1 cellular context compared by ENCODE assay signal in the genomic region with DNA sequence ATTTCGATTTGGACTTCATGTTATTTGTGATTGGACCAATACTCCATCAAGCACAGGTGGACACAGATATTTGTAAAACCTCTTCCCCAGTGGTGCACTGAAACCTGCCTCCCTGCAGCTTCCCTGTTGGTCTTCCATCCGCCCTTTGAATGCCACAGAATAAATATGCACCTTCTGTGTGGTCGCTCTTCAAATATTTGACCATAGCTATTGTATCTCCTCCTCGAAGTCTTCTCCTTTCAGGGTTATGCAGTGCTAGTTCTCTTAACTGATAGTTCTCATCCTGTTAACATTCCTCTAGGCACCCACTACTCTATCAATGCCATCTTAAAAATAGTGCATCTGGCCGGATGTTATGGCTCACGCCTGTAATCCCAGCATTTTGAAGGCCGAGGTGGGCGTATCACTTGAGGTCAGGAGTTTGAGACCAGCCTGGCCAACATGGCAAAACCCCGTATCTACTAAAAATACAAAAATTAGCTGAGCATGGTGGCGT.
TF ChIP-seq lines count a peak whose summit lies in the region.

No MANE protein-coding gene starts in this region.

TF ChIP-seq in HepG2, 621 proteins besides CTCF, POLR2A, EP300 and RAD21 (continued from another document and continues in another):
- TF ChIP-seq ZNF564 (CRISPR knock-in tag; IDR thresholded peaks at IDR 0.05), result 0 out of 2 replicates have a peak, but pooled peaks have one; percentile 38
- peak; percentile 53; the same call in 1 of the 2 replicates for TF ChIP-seq ZBTB4 (CRISPR knock-in tag; IDR thresholded peaks at IDR 0.05; ENCODE audit: borderline replicate concordance)
- no peak for TF ChIP-seq TFDP2 (CRISPR knock-in tag; IDR thresholded peaks at IDR 0.05)
- TF ChIP-seq ZMAT5 (CRISPR knock-in tag; IDR thresholded peaks at IDR 0.05; ENCODE audit: borderline replicate concordance, low read depth), result no peak
- no peak for TF ChIP-seq RELA (CRISPR knock-in tag; IDR thresholded peaks at IDR 0.05)
- peak; percentile 98 for TF ChIP-seq ZNF609 (CRISPR knock-in tag; IDR thresholded peaks at IDR 0.05; ENCODE audit: borderline replicate concordance)
- no peak for TF ChIP-seq ZNF256 (CRISPR knock-in tag; conservative IDR thresholded peaks at IDR 0.05)
- no peak for TF ChIP-seq TBP (CRISPR knock-in tag; IDR thresholded peaks at IDR 0.05)
- TF ChIP-seq CREM (IDR thresholded peaks at IDR 0.05), result peak; percentile 91
- TF ChIP-seq CREM (CRISPR knock-in tag; IDR thresholded peaks at IDR 0.05), result no peak
- no peak for TF ChIP-seq SRSF4 (IDR thresholded peaks at IDR 0.05; ENCODE audit: low read depth, low read length, poor library complexity, severe bottlenecking)
- peak; percentile 98 for TF ChIP-seq HDAC2 (CRISPR knock-in tag; IDR thresholded peaks at IDR 0.05)
- no peak for TF ChIP-seq SP1 (IDR thresholded peaks at IDR 0.05)
- TF ChIP-seq SP1 (CRISPR knock-in tag; IDR thresholded peaks at IDR 0.05), result no peak
- TF ChIP-seq SOX13 (IDR thresholded peaks at IDR 0.05), result peak; percentile 94
- TF ChIP-seq SOX13 (CRISPR knock-in tag; conservative IDR thresholded peaks at IDR 0.05 in 1 of 2, IDR thresholded peaks at IDR 0.05 in 1 of 2), result peak in 1 of 2 experiments; percentile 98; a peak in 2 of 4 replicates
- peak; percentile 63 for TF ChIP-seq ZNF124 (CRISPR knock-in tag; IDR thresholded peaks at IDR 0.05)
- TF ChIP-seq ZNF30 (CRISPR knock-in tag; IDR thresholded peaks at IDR 0.05), result no peak
- TF ChIP-seq, protein P1, sequence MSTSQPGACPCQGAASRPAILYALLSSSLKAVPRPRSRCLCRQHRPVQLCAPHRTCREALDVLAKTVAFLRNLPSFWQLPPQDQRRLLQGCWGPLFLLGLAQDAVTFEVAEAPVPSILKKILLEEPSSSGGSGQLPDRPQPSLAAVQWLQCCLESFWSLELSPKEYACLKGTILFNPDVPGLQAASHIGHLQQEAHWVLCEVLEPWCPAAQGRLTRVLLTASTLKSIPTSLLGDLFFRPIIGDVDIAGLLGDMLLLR (CRISPR knock-in tag; IDR thresholded peaks at IDR 0.05), result 0 out of 2 replicates have a peak, but pooled peaks have one; percentile 53
- no peak for TF ChIP-seq ZNF577 (CRISPR knock-in tag; IDR thresholded peaks at IDR 0.05; ENCODE audit: borderline replicate concordance, low read depth)
- peak in 1 of 2 experiments; percentile 72; a peak in 1 of 4 replicates for TF ChIP-seq REST (IDR thresholded peaks at IDR 0.05; ENCODE audit: borderline replicate concordance in 1 of 2, low read depth in 1 of 2, low read length in 2 of 2)
- TF ChIP-seq, protein P2, sequence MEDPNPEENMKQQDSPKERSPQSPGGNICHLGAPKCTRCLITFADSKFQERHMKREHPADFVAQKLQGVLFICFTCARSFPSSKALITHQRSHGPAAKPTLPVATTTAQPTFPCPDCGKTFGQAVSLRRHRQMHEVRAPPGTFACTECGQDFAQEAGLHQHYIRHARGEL (CRISPR knock-in tag; IDR thresholded peaks at IDR 0.05), result no peak
- TF ChIP-seq ZNF614 (CRISPR knock-in tag; IDR thresholded peaks at IDR 0.05; ENCODE audit: borderline replicate concordance), result peak; percentile 97; the same call in 1 of the 2 replicates
- TF ChIP-seq RFX3 (CRISPR knock-in tag; IDR thresholded peaks at IDR 0.05), result no peak
- no peak for TF ChIP-seq ZNF839 (CRISPR knock-in tag; IDR thresholded peaks at IDR 0.05; ENCODE audit: borderline replicate concordance)
- no peak for TF ChIP-seq MYNN (CRISPR knock-in tag; IDR thresholded peaks at IDR 0.05; ENCODE audit: low read depth)
- TF ChIP-seq SAP130 (CRISPR knock-in tag; IDR thresholded peaks at IDR 0.05; ENCODE audit: low read depth), result peak; percentile 92
- no peak for TF ChIP-seq EEA1 (CRISPR knock-in tag; IDR thresholded peaks at IDR 0.05; ENCODE audit: borderline replicate concordance)
- no peak for TF ChIP-seq ZNF441 (CRISPR knock-in tag; IDR thresholded peaks at IDR 0.05; ENCODE audit: borderline replicate concordance)
- TF ChIP-seq ZNF331 (CRISPR knock-in tag; IDR thresholded peaks at IDR 0.05), result peak; percentile 74; the same call in 1 of the 2 replicates
- peak; percentile 64; the same call in 1 of the 2 replicates for TF ChIP-seq LCORL (IDR thresholded peaks at IDR 0.05)
- TF ChIP-seq LCORL (CRISPR knock-in tag; IDR thresholded peaks at IDR 0.05), result peak; percentile 81
- no peak for TF ChIP-seq ATF6 (CRISPR knock-in tag; conservative IDR thresholded peaks at IDR 0.05)
- peak; percentile 95 for TF ChIP-seq HNF1B (CRISPR knock-in tag; IDR thresholded peaks at IDR 0.05)
- TF ChIP-seq ETV5 (CRISPR knock-in tag; IDR thresholded peaks at IDR 0.05; ENCODE audit: borderline replicate concordance), result peak; percentile 98
- no peak for TF ChIP-seq MATR3 (CRISPR knock-in tag; IDR thresholded peaks at IDR 0.05)
- TF ChIP-seq RBM22 (optimal IDR thresholded peaks at IDR 0.05; ENCODE audit: low read length), result no peak
- no peak; the same call in 1 of the 2 replicates for TF ChIP-seq ARID2 (CRISPR knock-in tag; IDR thresholded peaks at IDR 0.05; ENCODE audit: borderline replicate concordance)
- peak; percentile 99 for TF ChIP-seq MEF2D (CRISPR knock-in tag; IDR thresholded peaks at IDR 0.05)
- TF ChIP-seq FOXO1 (CRISPR knock-in tag; IDR thresholded peaks at IDR 0.05), result peak; percentile 84
- no peak for TF ChIP-seq SMC3 (IDR thresholded peaks at IDR 0.05; ENCODE audit: low read length)
- TF ChIP-seq SKI (IDR thresholded peaks at IDR 0.05; ENCODE audit: partially characterized antibody), result no peak
